In genomic region chrX:8897259-8897658, GRCh38 we compare ENCODE assay signal across 26 cellular contexts.
"Had no signal": no experiment of that assay in that cellular context is flagged by ENCODE, and none has a peak within 500 bp of the region (broad histone marks: within the 10 kb centered on the region; RNA-seq: fewer than 3 reads in every experiment).

No MANE protein-coding gene starts in this region.

- H3K27me3 Mint-ChIP-seq: activated naive CD4-positive, alpha-beta T cell treated with anti-CD3 and anti-CD28 coated beads, Interleukin-2, amount 10 ng/mL, durations not matched to agents 7 days and 5 days had no signal

- H3K4me3 ChIP-seq: gastrocnemius medialis, left ventricle myocardium inferior, ovary, prostate gland, spleen, thyroid gland, upper lobe of right lung had no signal

- DNase-seq: activated CD4-positive, alpha-beta memory T cell treated with anti-CD3 and anti-CD28 coated beads for 36 hours; activated CD4-positive, alpha-beta T cell treated with anti-CD3 and anti-CD28 coated beads for 4 hours; activated CD4-positive, CD25-positive, alpha-beta regulatory T cell; activated effector memory CD4-positive, alpha-beta T cell treated with Interleukin-2 at 50 U/mL for 16 hours; activated naive CD4-positive, alpha-beta T cell treated with anti-CD3 and anti-CD28 coated beads, Interleukin-2, amount 10 ng/mL, durations not matched to agents 7 days and 5 days; activated T-cell treated with anti-CD3 and anti-CD28 coated beads, Interleukin-2, amount 50 U/mL, for 72 hours; amygdala; caudate nucleus; effector CD4-positive, alpha-beta T cell; erythroblast; gastrocnemius medialis; hypothalamus; left ventricle myocardium inferior; ovary; spleen; stimulated activated CD4-positive, alpha-beta T cell treated with anti-CD3 and anti-CD28 coated beads, Interleukin-4, amount 100 ng/mL, for 4 hours; substantia nigra; T1000; thyroid gland; upper lobe of right lung had no signal

- H3K27ac Mint-ChIP-seq: activated CD4-positive, alpha-beta memory T cell treated with anti-CD3 and anti-CD28 coated beads for 36 hours; activated naive CD4-positive, alpha-beta T cell treated with anti-CD3 and anti-CD28 coated beads, Interleukin-2, amount 10 ng/mL, durations not matched to agents 7 days and 5 days; activated T-cell treated with anti-CD3 and anti-CD28 coated beads, Interleukin-2, amount 50 U/mL, for 72 hours; dendritic cell treated with granulocyte-macrophage colony-stimulating factor and Interleukin-4, amounts not matched to agents 40 ng/mL and 50 ng/mL, for 4 days; mesothelial cell of epicardium; nephron; stimulated activated naive CD8-positive, alpha-beta T cell treated with anti-CD3 and anti-CD28 coated beads, Interleukin-15, Interleukin-2, amounts not matched to agents 100 ng/mL and 50 ng/mL, for 24 hours had no signal

- H3K9me3 Mint-ChIP-seq: activated CD4-positive, alpha-beta memory T cell treated with anti-CD3 and anti-CD28 coated beads for 36 hours; activated naive CD4-positive, alpha-beta T cell treated with anti-CD3 and anti-CD28 coated beads, Interleukin-2, amount 10 ng/mL, durations not matched to agents 7 days and 5 days; stimulated activated naive CD8-positive, alpha-beta T cell treated with anti-CD3 and anti-CD28 coated beads, Interleukin-15, Interleukin-2, amounts not matched to agents 100 ng/mL and 50 ng/mL, for 24 hours had no signal

- H3K4me3 Mint-ChIP-seq: activated CD4-positive, alpha-beta memory T cell treated with anti-CD3 and anti-CD28 coated beads for 36 hours; activated naive CD4-positive, alpha-beta T cell treated with anti-CD3 and anti-CD28 coated beads, Interleukin-2, amount 10 ng/mL, durations not matched to agents 7 days and 5 days; activated T-cell treated with anti-CD3 and anti-CD28 coated beads, Interleukin-2, amount 50 U/mL, for 72 hours; dendritic cell treated with granulocyte-macrophage colony-stimulating factor and Interleukin-4, amounts not matched to agents 40 ng/mL and 50 ng/mL, for 4 days; mesothelial cell of epicardium; nephron; stimulated activated naive CD8-positive, alpha-beta T cell treated with anti-CD3 and anti-CD28 coated beads, Interleukin-15, Interleukin-2, amounts not matched to agents 100 ng/mL and 50 ng/mL, for 24 hours had no signal

- H3K36me3 Mint-ChIP-seq: activated CD4-positive, alpha-beta memory T cell treated with anti-CD3 and anti-CD28 coated beads for 36 hours; activated naive CD4-positive, alpha-beta T cell treated with anti-CD3 and anti-CD28 coated beads, Interleukin-2, amount 10 ng/mL, durations not matched to agents 7 days and 5 days; mesothelial cell of epicardium had no signal

- H3K4me1 Mint-ChIP-seq: activated naive CD4-positive, alpha-beta T cell treated with anti-CD3 and anti-CD28 coated beads, Interleukin-2, amount 10 ng/mL, durations not matched to agents 7 days and 5 days; mesothelial cell of epicardium; nephron had no signal

- ATAC-seq: activated T-cell treated with anti-CD3 and anti-CD28 coated beads, Interleukin-2, amount 50 U/mL, for 72 hours; gastrocnemius medialis; upper lobe of right lung had no signal

- H3K27ac ChIP-seq: gastrocnemius medialis, left ventricle myocardium inferior, neutrophil, ovary, prostate gland, spleen, thyroid gland, upper lobe of right lung had no signal
